Comparison of ENCODE assay signal across 8 cellular contexts in genomic region chr16:70800306-70800705, GRCh38. TPM values are rescaled to one million over a fixed set of nuclear protein-coding genes. Genes with fewer than 3 reads are reported as not detected.
DNase-seq lines count a peak whose midpoint lies in the region; FAIRE-seq and TF ChIP-seq lines count a peak whose summit lies in the region.

No MANE protein-coding gene starts in this region.

- H3K9me3 ChIP-seq in CD8-positive, alpha-beta memory T cell (ENCODE audit: low read length), result no peaks in the 10 kb centered on the region
- no peaks in the 10 kb centered on the region for H3K9me3 ChIP-seq in mucosa of rectum (ENCODE audit: control insufficient read depth in 2 of 2, low read length in 2 of 2)

- H3K4me1 Mint-ChIP-seq in CD8-positive, alpha-beta memory T cell, result peaks cover 30 to 54% (median 49%) of the 10 kb centered on the region in 3 donors

- H3K9ac ChIP-seq in mucosa of rectum (ENCODE audit: low read depth in 1 of 2, low read length in 2 of 2), result peak overlapping the region; percentile 76 to 77

- POLR2A ChIA-PET in CD8-positive, alpha-beta memory T cell (lab: Charles Lee), result interaction anchor here (0.9 kb wide), 1 partner anchor 10 kb away, joined by 4 read pairs; no protein-coding TSS in a partner anchor

- peaks cover 0 to 4% (median 0%) of the 10 kb centered on the region in 5 donors for H3K9me3 Mint-ChIP-seq in CD8-positive, alpha-beta memory T cell

- peak overlapping the region; percentile 64 for H3K27ac ChIP-seq in CD8-positive, alpha-beta memory T cell (ENCODE audit: low read depth, low read length)
- H3K27ac ChIP-seq in mucosa of rectum (ENCODE audit: low read depth in 2 of 2, low read length in 2 of 2), result peak overlapping the region in 1 of 2 donors; percentile 33

- FAIRE-seq in bronchial epithelial cell (lab: Jason Lieb, UNC), result no peak

- no peaks in the 10 kb centered on the region for H3K36me3 ChIP-seq in CD8-positive, alpha-beta memory T cell (ENCODE audit: insufficient read depth, low read length)
- H3K36me3 ChIP-seq in bronchial epithelial cell (ENCODE audit: control insufficient read depth, insufficient read depth, low read length), result peaks cover 5% of the 10 kb centered on the region
- H3K36me3 ChIP-seq in mucosa of rectum (ENCODE audit: control insufficient read depth in 2 of 2, insufficient read depth in 2 of 2, low read length in 2 of 2), result peaks cover 0 to 5% of the 10 kb centered on the region in 2 donors

- H3K4me1 ChIP-seq in CD8-positive, alpha-beta memory T cell (ENCODE audit: insufficient read depth, low read length), result peaks cover 19% of the 10 kb centered on the region
- peaks cover 8 to 9% of the 10 kb centered on the region in 2 donors for H3K4me1 ChIP-seq in mucosa of rectum (ENCODE audit: control insufficient read depth in 2 of 2, insufficient read depth in 2 of 2, low read length in 2 of 2)

- H3K4me3 Mint-ChIP-seq in CD8-positive, alpha-beta memory T cell, result peak overlapping the region; percentile 89 to 95 (median 93)

- peak overlapping the region; percentile 64 to 93 (median 88) for H3K27ac Mint-ChIP-seq in CD8-positive, alpha-beta memory T cell

- TF ChIP-seq CTCF in bronchial epithelial cell (IDR thresholded peaks at IDR 0.05; ENCODE audit: insufficient read depth, low read length, severe bottlenecking), result no peak

- H3K27me3 ChIP-seq in CD8-positive, alpha-beta memory T cell (ENCODE audit: insufficient read depth, low read length, poor library complexity, severe bottlenecking), result no peaks in the 10 kb centered on the region
- H3K27me3 ChIP-seq in bronchial epithelial cell (ENCODE audit: control insufficient read depth, insufficient read depth, low read length) (no peaks in the 10 kb centered on the region), mucosa of rectum (ENCODE audit: control insufficient read depth in 2 of 2, insufficient read depth in 2 of 2, low read length in 2 of 2) (no peaks in the 10 kb centered on the region)

- no peak for DNase-seq in CD8-positive, alpha-beta memory T cell
- no peak for DNase-seq in Jurkat, Clone E6-1 (ENCODE audit: low read depth, low spot score)
- DNase-seq in bronchial epithelial cell (ENCODE audit: low read depth) (no peak), T-helper 9 cell (no peak), NOMO-1 (lab: John Stamatoyannopoulos, UW; ENCODE audit: unreplicated experiment in 2 of 2) (no peak), NCI-H187 treated with DMSO at 0.1 percent for 48 hours (lab: John Stamatoyannopoulos, UW) (no peak)
- DNase-seq in central memory CD4-positive, alpha-beta T cell, result no peak

- peak overlapping the region; percentile 80 for H3K4me3 ChIP-seq in CD8-positive, alpha-beta memory T cell (ENCODE audit: low read length)
- peak overlapping the region; percentile 93 for H3K4me3 ChIP-seq in Jurkat, Clone E6-1 (ENCODE audit: low read length)
- peak overlapping the region; percentile 90 for H3K4me3 ChIP-seq in bronchial epithelial cell (ENCODE audit: low read depth, low read length)
- peak overlapping the region; percentile 81 to 92 for H3K4me3 ChIP-seq in mucosa of rectum (ENCODE audit: low read length in 2 of 2)

- no peaks in the 10 kb centered on the region for H3K27me3 Mint-ChIP-seq in CD8-positive, alpha-beta memory T cell

- H3K36me3 Mint-ChIP-seq in CD8-positive, alpha-beta memory T cell, result peaks cover 0 to 24% (median 0%) of the 10 kb centered on the region in 3 donors

- CTCF ChIA-PET in CD8-positive, alpha-beta memory T cell (lab: Charles Lee), result no interaction called here

RNA-seq across cellular contexts. Expression of gene VAC14, which starts 0.7 kb away (rescaled TPM):
- total RNA-seq in CD8-positive, alpha-beta memory T cell, result 10 to 100 TPM; 45.9 to 50.3 TPM
- 43.4 TPM for polyA plus RNA-seq in CD8-positive, alpha-beta memory T cell
- polyA plus RNA-seq in Jurkat, Clone E6-1 (2012; ENCODE audit: insufficient read depth, insufficient read length), result 39.0 TPM
- total RNA-seq in bronchial epithelial cell, result 18.4 and 36.0 TPM in 2 replicates
